1 cellular context compared by ENCODE assay signal in genomic region chr16:19886061-19886792, GRCh38.
TF ChIP-seq lines count a peak whose summit lies in the region.

No MANE protein-coding gene starts in this region.

TF ChIP-seq in HepG2, 621 proteins besides CTCF, POLR2A, EP300 and RAD21 (continued from another document and continues in another):
- TF ChIP-seq FUBP1 (CRISPR knock-in tag; IDR thresholded peaks at IDR 0.05; ENCODE audit: borderline replicate concordance) (no peak), MYPOP (CRISPR knock-in tag; IDR thresholded peaks at IDR 0.05) (no peak), ZNF513 (CRISPR knock-in tag; conservative IDR thresholded peaks at IDR 0.05) (no peak), SNAPC5 (CRISPR knock-in tag; IDR thresholded peaks at IDR 0.05; ENCODE audit: borderline replicate concordance) (0 out of 2 replicates have a peak, but pooled peaks have one; percentile 30), ETV5 (CRISPR knock-in tag; IDR thresholded peaks at IDR 0.05; ENCODE audit: borderline replicate concordance) (peak; percentile 40; the same call in 1 of the 2 replicates), ISX (CRISPR knock-in tag; conservative IDR thresholded peaks at IDR 0.05) (no peak), CHCHD3 (CRISPR knock-in tag; IDR thresholded peaks at IDR 0.05) (no peak), ERF (CRISPR knock-in tag; IDR thresholded peaks at IDR 0.05) (peak; percentile 85), ZBTB33 (CRISPR knock-in tag; IDR thresholded peaks at IDR 0.05) (peak; percentile 65), CSRNP1 (CRISPR knock-in tag; IDR thresholded peaks at IDR 0.05) (peak; percentile 70; the same call in 1 of the 2 replicates), KMT2B (CRISPR knock-in tag; IDR thresholded peaks at IDR 0.05) (0 out of 2 replicates have a peak, but pooled peaks have one; percentile 40), BHLHE40 (IDR thresholded peaks at IDR 0.05; ENCODE audit: low read length) (0 out of 2 replicates have a peak, but pooled peaks have one; percentile 45), ZNF343 (CRISPR knock-in tag; IDR thresholded peaks at IDR 0.05) (no peak), GABPA (IDR thresholded peaks at IDR 0.05; ENCODE audit: low read depth, low read length) (no peak), GABPA (CRISPR knock-in tag; IDR thresholded peaks at IDR 0.05; ENCODE audit: low read depth) (no peak), SMAD9 (CRISPR knock-in tag; IDR thresholded peaks at IDR 0.05) (no peak), POLR2AphosphoS5 (IDR thresholded peaks at IDR 0.05; ENCODE audit: low read depth, low read length) (no peak), AFF4 (CRISPR knock-in tag; IDR thresholded peaks at IDR 0.05) (no peak), ZBTB38 (CRISPR knock-in tag; IDR thresholded peaks at IDR 0.05) (peak; percentile 54; the same call in 1 of the 2 replicates), ATM (IDR thresholded peaks at IDR 0.05; ENCODE audit: borderline replicate concordance) (no peak), HNRNPK (IDR thresholded peaks at IDR 0.05; ENCODE audit: low read depth, low read length, poor library complexity, severe bottlenecking) (no peak), ZNF263 (CRISPR knock-in tag; IDR thresholded peaks at IDR 0.05) (no peak; the same call in none of the 2 replicates), ZFP62 (CRISPR knock-in tag; IDR thresholded peaks at IDR 0.05) (no peak), PHF21A (CRISPR knock-in tag; IDR thresholded peaks at IDR 0.05) (no peak), ZNF7 (CRISPR knock-in tag; IDR thresholded peaks at IDR 0.05) (no peak), ZNF101 (CRISPR knock-in tag; IDR thresholded peaks at IDR 0.05; ENCODE audit: borderline replicate concordance, low read depth) (no peak), EHMT2 (IDR thresholded peaks at IDR 0.05; ENCODE audit: borderline replicate concordance, low read depth, low read length) (no peak), ZNF275 (CRISPR knock-in tag; IDR thresholded peaks at IDR 0.05; ENCODE audit: borderline replicate concordance) (no peak), MED13 (CRISPR knock-in tag; IDR thresholded peaks at IDR 0.05) (no peak), JUNB (CRISPR knock-in tag; IDR thresholded peaks at IDR 0.05; ENCODE audit: borderline replicate concordance) (no peak), ZNF292 (CRISPR knock-in tag; IDR thresholded peaks at IDR 0.05; ENCODE audit: borderline replicate concordance, low read depth) (peak; percentile 45; the same call in 1 of the 2 replicates), FOXA1 (IDR thresholded peaks at IDR 0.05) (no peak), FOXA1 (CRISPR knock-in tag; IDR thresholded peaks at IDR 0.05) (peak; percentile 83), PCBP2 (optimal IDR thresholded peaks at IDR 0.05; ENCODE audit: low read depth, low read length, poor library complexity, severe bottlenecking) (no peak), HNRNPLL (IDR thresholded peaks at IDR 0.05; ENCODE audit: low read depth, low read length, poor library complexity, severe bottlenecking) (no peak), TCF12 (IDR thresholded peaks at IDR 0.05) (no peak), TCF12 (CRISPR knock-in tag; IDR thresholded peaks at IDR 0.05) (no peak), ZNF274 (CRISPR knock-in tag; IDR thresholded peaks at IDR 0.05) (no peak), MYNN (CRISPR knock-in tag; IDR thresholded peaks at IDR 0.05; ENCODE audit: low read depth) (no peak), ZNF326 (CRISPR knock-in tag; IDR thresholded peaks at IDR 0.05; ENCODE audit: borderline replicate concordance) (peak; percentile 33; the same call in 1 of the 2 replicates), NCOA2 (CRISPR knock-in tag; IDR thresholded peaks at IDR 0.05) (peak; percentile 40; the same call in 1 of the 2 replicates), ZNF430 (CRISPR knock-in tag; IDR thresholded peaks at IDR 0.05) (no peak), ZNF446 (CRISPR knock-in tag; IDR thresholded peaks at IDR 0.05) (no peak), ETV6 (CRISPR knock-in tag; conservative IDR thresholded peaks at IDR 0.05) (no peak), TGIF2 (CRISPR knock-in tag; IDR thresholded peaks at IDR 0.05) (peak; percentile 89), KLF6 (CRISPR knock-in tag; IDR thresholded peaks at IDR 0.05) (no peak), ZNF879 (CRISPR knock-in tag; IDR thresholded peaks at IDR 0.05) (0 out of 2 replicates have a peak, but pooled peaks have one; percentile 72), PREB (CRISPR knock-in tag; IDR thresholded peaks at IDR 0.05) (no peak), HNRNPUL1 (IDR thresholded peaks at IDR 0.05; ENCODE audit: low read depth, low read length) (no peak), EEA1 (CRISPR knock-in tag; IDR thresholded peaks at IDR 0.05; ENCODE audit: borderline replicate concordance) (no peak), MED8 (CRISPR knock-in tag; IDR thresholded peaks at IDR 0.05; ENCODE audit: insufficient replicate concordance) (no peak), ZBTB49 (CRISPR knock-in tag; IDR thresholded peaks at IDR 0.05; ENCODE audit: borderline replicate concordance) (no peak), KDM6A (CRISPR knock-in tag; IDR thresholded peaks at IDR 0.05; ENCODE audit: low read depth) (no peak), ZNF350 (CRISPR knock-in tag; IDR thresholded peaks at IDR 0.05; ENCODE audit: borderline replicate concordance, low read depth) (peak; percentile 43; the same call in 1 of the 2 replicates), PAWR (CRISPR knock-in tag; IDR thresholded peaks at IDR 0.05; ENCODE audit: borderline replicate concordance) (no peak)
